In the genomic region with DNA sequence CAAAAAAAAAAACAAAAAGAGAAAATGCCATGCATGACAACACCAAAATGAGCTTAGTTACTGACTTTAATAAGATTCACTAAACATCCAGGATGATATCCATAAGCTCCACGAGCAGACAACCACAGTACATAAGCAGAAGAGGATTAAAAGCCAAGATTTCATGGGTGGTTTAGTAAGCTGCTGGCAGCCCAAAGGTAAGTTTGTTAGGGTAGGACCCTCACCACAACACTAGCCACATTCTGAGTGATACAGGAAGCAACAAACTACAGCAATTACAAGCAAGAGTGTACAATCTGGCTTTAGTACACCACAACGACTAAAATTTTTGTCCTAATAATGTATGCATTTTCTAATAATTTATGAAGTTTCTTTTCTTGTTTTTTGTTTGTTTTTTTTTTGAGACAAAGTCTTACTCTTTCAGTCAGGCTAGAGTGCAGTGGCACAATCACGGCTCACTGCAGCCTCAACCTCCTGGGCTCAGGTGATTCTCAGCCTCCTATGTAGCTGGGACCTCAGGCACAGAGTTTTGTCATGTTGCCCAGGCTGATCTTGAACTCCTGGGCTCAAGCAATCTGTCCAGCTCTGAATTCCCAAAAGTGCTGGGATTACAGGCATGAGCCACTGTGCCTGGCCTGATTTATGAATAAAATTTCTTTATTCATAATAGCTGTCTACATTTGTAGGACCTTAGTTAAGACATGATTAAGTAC, we compare ENCODE assay signal across 16 cellular contexts.
"Had no signal": no experiment of that assay in that cellular context is flagged by ENCODE, and none has a peak within 500 bp of the region (broad histone marks: within the 10 kb centered on the region; RNA-seq: fewer than 3 reads in every experiment).

No MANE protein-coding gene starts in this region.

- H3K27me3 Mint-ChIP-seq: activated CD4-positive, alpha-beta T cell treated with anti-CD3 and anti-CD28 coated beads, Interleukin-2, amount 10 ng/mL, durations not matched to agents 24 days and 14 days; T-cell had no signal

- H3K4me3 ChIP-seq: body of pancreas, gastroesophageal sphincter, thyroid gland, uterus had no signal

- H3K9me3 Mint-ChIP-seq: activated CD4-positive, alpha-beta T cell treated with anti-CD3 and anti-CD28 coated beads, Interleukin-2, amount 10 ng/mL, durations not matched to agents 24 days and 14 days; activated naive CD4-positive, alpha-beta T cell treated with anti-CD3 and anti-CD28 coated beads for 36 hours; T-cell had no signal

- DNase-seq: activated CD4-positive, alpha-beta T cell treated with anti-CD3 and anti-CD28 coated beads, Interleukin-2, amount 10 ng/mL, durations not matched to agents 24 days and 14 days; activated naive CD4-positive, alpha-beta T cell treated with anti-CD3 and anti-CD28 coated beads for 36 hours; amniotic stem cell; body of pancreas; central memory CD4-positive, alpha-beta T cell; effector memory CD4-positive, alpha-beta T cell; kidney glomerular epithelial cell; stimulated activated CD4-positive, alpha-beta T cell treated with anti-CD3 and anti-CD28 coated beads, Interleukin-15, amount 100 ng/mL, for 24 hours; stimulated activated CD4-positive, alpha-beta T cell treated with anti-CD3 and anti-CD28 coated beads, Interleukin-4, amount 100 ng/mL, for 4 hours; T-cell; thyroid gland; uterus had no signal

- H3K9me3 ChIP-seq: body of pancreas, gastroesophageal sphincter, thyroid gland, uterus had no signal

- H3K9ac ChIP-seq: parathyroid adenoma had no signal

- H3K27me3 ChIP-seq: body of pancreas, gastroesophageal sphincter, thyroid gland, uterus had no signal

- H2AFZ ChIP-seq: parathyroid adenoma had no signal

- H3K27ac Mint-ChIP-seq: activated CD4-positive, alpha-beta T cell treated with anti-CD3 and anti-CD28 coated beads, Interleukin-2, amount 10 ng/mL, durations not matched to agents 24 days and 14 days; activated naive CD4-positive, alpha-beta T cell treated with anti-CD3 and anti-CD28 coated beads for 36 hours had no signal

- H3K4me3 Mint-ChIP-seq: activated CD4-positive, alpha-beta T cell treated with anti-CD3 and anti-CD28 coated beads, Interleukin-2, amount 10 ng/mL, durations not matched to agents 24 days and 14 days; activated naive CD4-positive, alpha-beta T cell treated with anti-CD3 and anti-CD28 coated beads for 36 hours; T-cell had no signal

- H3K36me3 ChIP-seq: gastroesophageal sphincter, thyroid gland, uterus had no signal

- H3K27ac ChIP-seq: body of pancreas, epithelial cell of prostate, gastroesophageal sphincter, parathyroid adenoma, thyroid gland, uterus, VCaP had no signal

- ATAC-seq: body of pancreas, gastroesophageal sphincter, T-cell had no signal
